11 cellular contexts compared by ENCODE assay signal in the genomic region with DNA sequence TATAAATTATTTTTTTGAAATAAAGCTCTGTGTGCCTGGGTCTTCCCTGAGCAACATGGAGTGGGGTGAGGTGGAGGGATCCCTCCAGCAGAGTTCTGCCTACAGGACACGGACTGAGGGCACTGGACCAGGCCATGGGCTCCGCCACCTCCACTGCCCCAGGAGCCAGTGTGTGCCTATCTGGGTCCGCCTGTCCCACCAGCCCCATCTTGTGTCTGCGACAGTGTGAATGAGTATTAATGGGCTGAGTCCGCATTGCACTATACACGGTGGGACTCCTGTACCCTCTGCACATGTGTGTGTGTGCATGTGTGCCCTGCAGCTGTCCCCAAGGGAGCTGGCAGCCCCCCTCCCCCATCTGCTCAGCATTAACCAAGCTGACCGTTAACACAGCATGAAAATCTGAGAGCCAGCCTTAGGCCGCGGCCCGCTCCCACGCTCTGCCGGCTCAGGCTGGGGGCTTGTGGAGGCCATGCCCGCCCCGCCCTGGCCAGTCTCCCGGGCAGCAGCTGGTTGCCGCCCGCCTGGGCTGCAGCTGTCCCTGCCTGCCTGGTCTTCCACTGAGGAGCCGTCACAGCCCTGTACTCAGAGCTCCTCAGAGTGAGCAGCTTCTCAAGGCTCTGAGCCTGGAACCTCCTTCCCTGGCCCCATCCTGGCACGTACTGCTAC. TPM values are rescaled to one million over a fixed set of nuclear protein-coding genes. Genes with fewer than 3 reads are reported as not detected.
DNase-seq lines count a peak whose midpoint lies in the region; ATAC-seq, FAIRE-seq and TF ChIP-seq lines count a peak whose summit lies in the region.
"Had no signal": no experiment of that assay in that cellular context is flagged by ENCODE, and none has a peak within 500 bp of the region (broad histone marks: within the 10 kb centered on the region; RNA-seq: fewer than 3 reads in every experiment).

No MANE protein-coding gene starts in this region.

- H3K4me1 ChIP-seq in K562 (replicated peaks in 1 of 2; ENCODE audit: control insufficient read depth in 2 of 2, insufficient read depth in 2 of 2, low read length in 2 of 2) (peaks cover 0 to 44% of the 10 kb centered on the region in 2 experiments; a peak in 2 of 5 replicates), left lung (peaks cover 8 to 10% of the 10 kb centered on the region in 2 donors), spleen (peaks cover 0 to 56% (median 32%) of the 10 kb centered on the region in 6 donors)

- H3K9ac ChIP-seq in K562 (ENCODE audit: insufficient read depth in 1 of 2, low read depth in 2 of 2, low read length in 2 of 2) = peak overlapping the region in 1 of 2 experiments; percentile 45; a peak in 2 of 4 replicates

- H3K79me2 ChIP-seq in K562 (ENCODE audit: control insufficient read depth, insufficient read depth, low read length) = no peaks in the 10 kb centered on the region

- H3K27ac ChIP-seq in K562 (ENCODE audit: extremely low read depth, low read depth, low read length) = no peak overlapping the region
- H3K27ac ChIP-seq in left lung = peak overlapping the region in 1 of 2 donors; percentile 7
- H3K27ac ChIP-seq in spleen = peak overlapping the region in 6 of 8 donors; percentile 36 to 70 (median 56)
- H3K27ac ChIP-seq: PC-9 had no signal

- DNase-seq in HFFc6 = no peak
- DNase-seq in K562 (ENCODE audit: extremely low read depth in 1 of 4, low spot score in 3 of 4) = no peak
- no peak for DNase-seq in left lung
- DNase-seq in spleen = no peak
- DNase-seq in NCI-H2081 treated with DMSO at 0.1 percent for 48 hours (lab: John Stamatoyannopoulos, UW) = no peak
- no peak for DNase-seq in activated T-helper 2 cell treated with anti-CD3 and anti-CD28 coated beads, Interferon-gamma antibody, Interleukin-2, Interleukin-4, amounts not matched to agents 10 μg/mL and 5 μg/mL and 100 μg/mL, durations not matched to agents 14 hours and 24 hours and 36 hours (ENCODE audit: low spot score)
- no peak for DNase-seq in NCI-H2196 treated with DMSO at 0.1 percent for 48 hours (lab: John Stamatoyannopoulos, UW; ENCODE audit: unreplicated experiment)
- DNase-seq: activated T-cell treated with anti-CD3 and anti-CD28 coated beads, Interleukin-2, amount 50 U/mL, for 24 hours; PC-9 had no signal

- CTCF ChIA-PET in K562 (lab: Yijun Ruan, JAX; ENCODE audit: low intra/inter-chr PET ratio) = no interaction called here

- no TSS peak for BruUV-seq in K562 (replicated peaks; lab: Mats Ljungman, UMichigan)

- POLR2A ChIA-PET in K562 (lab: Yijun Ruan, JAX) = interaction anchor here (1.1 to 1.4 kb wide), 4 partner anchors 9 to 422 kb away, joined by 3 to 6 read pairs (median 4); no protein-coding TSS in a partner anchor

- no peak for TF ChIP-seq RAD21 in K562 (CRISPR knock-in tag; conservative IDR thresholded peaks at IDR 0.05 in 1 of 2, IDR thresholded peaks at IDR 0.05 in 1 of 2)

- H3K4me1 Mint-ChIP-seq in HFFc6 (ENCODE audit: low read depth) = peaks cover 19% of the 10 kb centered on the region
- H3K4me1 Mint-ChIP-seq in activated T-helper 2 cell treated with anti-CD3 and anti-CD28 coated beads, Interferon-gamma antibody, Interleukin-2, Interleukin-4, amounts not matched to agents 10 μg/mL and 5 μg/mL and 100 μg/mL, durations not matched to agents 14 hours and 24 hours and 36 hours (ENCODE audit: low read depth) = no peaks in the 10 kb centered on the region

- ATAC-seq in K562 = no peak; the same call in 2 of the 3 replicates
- peak; percentile 12 for ATAC-seq in left lung

- H3K9me3 ChIP-seq in K562 (replicated peaks; ENCODE audit: control insufficient read depth, insufficient read depth, low read depth, low read length) (no peaks in the 10 kb centered on the region), left lung (no peaks in the 10 kb centered on the region), spleen (no peaks in the 10 kb centered on the region)

- H3K9me1 ChIP-seq in K562 (ENCODE audit: control insufficient read depth, insufficient read depth, low read length) = no peaks in the 10 kb centered on the region

- TF ChIP-seq POLR2A in K562 (conservative IDR thresholded peaks at IDR 0.05) = no peak
- no peak for TF ChIP-seq POLR2A in spleen (IDR thresholded peaks at IDR 0.05)

- H3K36me3 Mint-ChIP-seq in HFFc6 (ENCODE audit: low read depth) = no peaks in the 10 kb centered on the region
- H3K36me3 Mint-ChIP-seq in activated T-helper 2 cell treated with anti-CD3 and anti-CD28 coated beads, Interferon-gamma antibody, Interleukin-2, Interleukin-4, amounts not matched to agents 10 μg/mL and 5 μg/mL and 100 μg/mL, durations not matched to agents 14 hours and 24 hours and 36 hours (ENCODE audit: low read depth) = no peaks in the 10 kb centered on the region

- H3K36me3 ChIP-seq in K562 (ENCODE audit: control insufficient read depth, insufficient read depth, low read length) (no peaks in the 10 kb centered on the region), left lung (no peaks in the 10 kb centered on the region), spleen (peaks cover 0 to 4% (median 0%) of the 10 kb centered on the region in 6 donors)

- H3K27me3 Mint-ChIP-seq in HFFc6 (ENCODE audit: insufficient read depth) = peaks cover 3% of the 10 kb centered on the region
- H3K27me3 Mint-ChIP-seq in activated T-helper 2 cell treated with anti-CD3 and anti-CD28 coated beads, Interferon-gamma antibody, Interleukin-2, Interleukin-4, amounts not matched to agents 10 μg/mL and 5 μg/mL and 100 μg/mL, durations not matched to agents 14 hours and 24 hours and 36 hours (ENCODE audit: low read depth) = peaks cover 2% of the 10 kb centered on the region
- H3K27me3 Mint-ChIP-seq: activated T-cell treated with anti-CD3 and anti-CD28 coated beads, Interleukin-2, amount 50 U/mL, for 24 hours had no signal

- in situ Hi-C loops in K562 (cut with MboI) = no loop called here

- intact Hi-C loops in K562 (cut with micrococcal nuclease) = loop anchor here (5.0 kb wide), 1 partner anchor 281 kb away; no protein-coding TSS in a partner anchor
- intact Hi-C loops in left lung (cut with DNase I) = no loop called here
- intact Hi-C loops in spleen (cut with DNase I; ENCODE audit: low total_unique reads) = no loop called here
- intact Hi-C loops in activated T-helper 2 cell treated with anti-CD3 and anti-CD28 coated beads, Interferon-gamma antibody, Interleukin-2, Interleukin-4, amounts not matched to agents 10 μg/mL and 5 μg/mL and 100 μg/mL, durations not matched to agents 14 hours and 24 hours and 36 hours (cut with micrococcal nuclease) = no loop called here

- H4K20me1 ChIP-seq in K562 (replicated peaks; ENCODE audit: control insufficient read depth, insufficient read depth, low read length) = no peaks in the 10 kb centered on the region

- H3K4me3 ChIP-seq in K562 (no peak overlapping the region), left lung (no peak overlapping the region), spleen (no peak overlapping the region)
- H3K4me3 ChIP-seq: lung, PC-9 had no signal

- no peak overlapping the region for H3K27ac Mint-ChIP-seq in HFFc6
- H3K27ac Mint-ChIP-seq in activated T-helper 2 cell treated with anti-CD3 and anti-CD28 coated beads, Interferon-gamma antibody, Interleukin-2, Interleukin-4, amounts not matched to agents 10 μg/mL and 5 μg/mL and 100 μg/mL, durations not matched to agents 14 hours and 24 hours and 36 hours = no peak overlapping the region
- H3K27ac Mint-ChIP-seq: activated T-cell treated with anti-CD3 and anti-CD28 coated beads, Interleukin-2, amount 50 U/mL, for 24 hours had no signal

- no peaks in the 10 kb centered on the region for H3K9me3 Mint-ChIP-seq in HFFc6
- H3K9me3 Mint-ChIP-seq in activated T-helper 2 cell treated with anti-CD3 and anti-CD28 coated beads, Interferon-gamma antibody, Interleukin-2, Interleukin-4, amounts not matched to agents 10 μg/mL and 5 μg/mL and 100 μg/mL, durations not matched to agents 14 hours and 24 hours and 36 hours = no peaks in the 10 kb centered on the region
- H3K9me3 Mint-ChIP-seq: activated T-cell treated with anti-CD3 and anti-CD28 coated beads, Interleukin-2, amount 50 U/mL, for 24 hours had no signal

- H3K4me3 Mint-ChIP-seq in HFFc6 = no peak overlapping the region
- H3K4me3 Mint-ChIP-seq in activated T-helper 2 cell treated with anti-CD3 and anti-CD28 coated beads, Interferon-gamma antibody, Interleukin-2, Interleukin-4, amounts not matched to agents 10 μg/mL and 5 μg/mL and 100 μg/mL, durations not matched to agents 14 hours and 24 hours and 36 hours (ENCODE audit: low read depth) = no peak overlapping the region
- H3K4me3 Mint-ChIP-seq: activated T-cell treated with anti-CD3 and anti-CD28 coated beads, Interleukin-2, amount 50 U/mL, for 24 hours had no signal

- 76% methylated on average over 11 of the region's 19 CpGs for WGBS in K562 (ENCODE audit: insufficient coverage, low coverage, missing lambda C conversion rate)
- WGBS in spleen, 5 donors = 67 to 87% (median 81%) methylated on average over 12 to 19 of the region's 19 CpGs

- TF ChIP-seq EP300 in K562 (IDR thresholded peaks at IDR 0.05; ENCODE audit: low read length) = no peak

- H3K27me3 ChIP-seq in K562 (ENCODE audit: control insufficient read depth in 2 of 2, insufficient read depth in 2 of 2, low read length in 2 of 2) (0 out of 5 replicates have a peak, but pooled peaks cover 0 to 3% of the 10 kb centered on the region in 2 experiments), left lung (no peaks in the 10 kb centered on the region), spleen (replicated peaks in 1 of 7) (peaks cover 0 to 10% (median 0%) of the 10 kb centered on the region in 7 donors)

- TF ChIP-seq CTCF in HFFc6 (IDR thresholded peaks at IDR 0.05) (0 out of 2 replicates have a peak, but pooled peaks have one; percentile 6), K562 (IDR thresholded peaks at IDR 0.05 in 2 of 3, conservative IDR thresholded peaks at IDR 0.05 in 1 of 3; ENCODE audit: insufficient read depth in 2 of 3, low read depth in 1 of 3, low read length in 3 of 3) (no peak), left lung (IDR thresholded peaks at IDR 0.05) (no peak), spleen (IDR thresholded peaks at IDR 0.05 in 8 of 11, conservative IDR thresholded peaks at IDR 0.05 in 3 of 11) (no peak)

- no peak overlapping the region for H3K4me2 ChIP-seq in K562 (ENCODE audit: insufficient read depth, low read length)
- H3K4me2 ChIP-seq: PC-9 had no signal

- H2AFZ ChIP-seq in K562 (ENCODE audit: low read depth, low read length) = no peak overlapping the region
- H2AFZ ChIP-seq: PC-9 had no signal

- FAIRE-seq in K562 (lab: Jason Lieb, UNC) = no peak
- FAIRE-seq: GM18507 had no signal

RNA-seq across cellular contexts. Expression of a gene that starts 11.5 kb away (rescaled TPM):
- under 1 TPM in 5 of 6 experiments, not detected in 1; 0.14 to 0.53 (median 0.33) TPM for total RNA-seq in HFFc6 (2021; fragmentation: NEBNext Ultra II Directional; extraction: Animal tissue kit (Norgen Biotek cat#: 25700))
- total RNA-seq in K562 (2011; cell fraction: chromatin; rRNA removed; ENCODE audit: low replicate concordance) = 41.6 and 132 TPM in 2 replicates
- total RNA-seq in K562 (2011; cell fraction: nucleolus; rRNA removed) = 128 and 136 TPM in 2 replicates
- 69.4 and 76.7 TPM in 2 replicates for total RNA-seq in K562 (2011; cell fraction: nucleoplasm; rRNA removed)
- total RNA-seq in K562 (2014; rRNA removed) (19.1 and 25.8 TPM in 2 replicates), K562 (2014; rRNA removed; fragmentation: Illumina TruSeq; extraction: Trizol) (2.5 and 5.2 TPM in 2 replicates), K562 (2015; rRNA removed; fragmentation: Illumina TruSeq; extraction: Trizol) (7.5 and 7.8 TPM in 2 replicates), K562 (2021) (32.2 and 35.4 TPM in 2 replicates), left lung (10 to 100 TPM; 14.8 to 99.9 TPM), spleen (10 to 100 TPM; 10.1 to 41.6 (median 28.9) TPM)
- polyA plus RNA-seq in K562 (2011; rRNA removed) (14.8 and 21.0 TPM in 2 replicates), K562 (2014; fragmentation: Illumina TruSeq; extraction: Trizol) (7.0 and 15.9 TPM in 2 replicates), K562 (2014; fragmentation: Nextera tagmentation; extraction: Ambion mirVana) (under 1 TPM; 0.76 to 0.89 TPM), K562 (2014; rRNA removed) (17.9 and 24.9 TPM in 2 replicates), spleen (10 to 100 TPM in 2 of 3 donors, 1 to 10 TPM in 1; 5.2 to 23.4 (median 15.4) TPM)
- polyA plus RNA-seq in K562 (2011; cell fraction: cytosol; rRNA removed) = 21.8 and 41.8 TPM in 2 replicates
- polyA plus RNA-seq in K562 (2011; cell fraction: nucleus; rRNA removed) = 77.2 and 115 TPM in 2 replicates
- polyA plus RNA-seq in K562 (2012) = 11.4 and 14.2 TPM in 2 replicates
- 7.1 and 8.8 TPM in 2 replicates for polyA minus RNA-seq in K562 (2011; rRNA and poly(A)+ RNA removed)
- polyA minus RNA-seq in K562 (2011; cell fraction: cytosol; rRNA and poly(A)+ RNA removed) = 19.2 and 19.8 TPM in 2 replicates
- polyA minus RNA-seq in K562 (2011; cell fraction: nucleus; rRNA and poly(A)+ RNA removed) = 29.4 and 31.4 TPM in 2 replicates
- 1.1 and 1.2 TPM in 2 replicates for total RNA-seq in activated T-helper 2 cell treated with anti-CD3 and anti-CD28 coated beads, Interferon-gamma antibody, Interleukin-2, Interleukin-4, amounts not matched to agents 10 μg/mL and 5 μg/mL and 100 μg/mL, durations not matched to agents 14 hours and 24 hours and 36 hours

RNA-seq across cellular contexts. Expression of a gene that starts 35.3 kb away (rescaled TPM):
- 10 to 100 TPM; 42.6 to 56.4 (median 48.4) TPM for total RNA-seq in HFFc6 (2021; fragmentation: NEBNext Ultra II Directional; extraction: Animal tissue kit (Norgen Biotek cat#: 25700))
- total RNA-seq in K562 (2011; cell fraction: chromatin; rRNA removed; ENCODE audit: low replicate concordance) = 86.2 and 191 TPM in 2 replicates
- 42.7 and 55.9 TPM in 2 replicates for total RNA-seq in K562 (2011; cell fraction: nucleolus; rRNA removed)
- 72.0 and 78.1 TPM in 2 replicates for total RNA-seq in K562 (2011; cell fraction: nucleoplasm; rRNA removed)
- 27.7 and 29.5 TPM in 2 replicates for total RNA-seq in K562 (2014; rRNA removed)
- total RNA-seq in K562 (2014; rRNA removed; fragmentation: Illumina TruSeq; extraction: Trizol) = 36.7 and 45.4 TPM in 2 replicates
- 39.1 TPM in 2 replicates for total RNA-seq in K562 (2015; rRNA removed; fragmentation: Illumina TruSeq; extraction: Trizol)
- total RNA-seq in K562 (2021) = 51.0 and 54.3 TPM in 2 replicates
- polyA plus RNA-seq in K562 (2011; rRNA removed) = 13.9 and 15.7 TPM in 2 replicates
- 8.4 and 10.3 TPM in 2 replicates for polyA plus RNA-seq in K562 (2011; cell fraction: cytosol; rRNA removed)
- 19.7 and 21.4 TPM in 2 replicates for polyA plus RNA-seq in K562 (2011; cell fraction: nucleus; rRNA removed)
- 16.7 and 20.4 TPM in 2 replicates for polyA plus RNA-seq in K562 (2012)
- 20.9 and 24.7 TPM in 2 replicates for polyA plus RNA-seq in K562 (2014; fragmentation: Illumina TruSeq; extraction: Trizol)
- polyA plus RNA-seq in K562 (2014; fragmentation: Nextera tagmentation; extraction: Ambion mirVana) = 1 to 10 TPM; 3.8 to 5.5 TPM
- 12.4 and 15.8 TPM in 2 replicates for polyA plus RNA-seq in K562 (2014; rRNA removed)
- polyA minus RNA-seq in K562 (2011; rRNA and poly(A)+ RNA removed) = 50.9 and 58.5 TPM in 2 replicates
- polyA minus RNA-seq in K562 (2011; cell fraction: cytosol; rRNA and poly(A)+ RNA removed) = 27.5 and 32.6 TPM in 2 replicates
- 31.2 and 53.8 TPM in 2 replicates for polyA minus RNA-seq in K562 (2011; cell fraction: nucleus; rRNA and poly(A)+ RNA removed)
- total RNA-seq in left lung = 10 to 100 TPM; 71.2 to 79.7 TPM
- 100 to 1,000 TPM in 2 of 7 donors, 10 to 100 TPM in 5; 65.0 to 130 (median 79.7) TPM for total RNA-seq in spleen
- 1 to 10 TPM; 4.1 to 9.7 (median 5.0) TPM for polyA plus RNA-seq in spleen
- 100.0 and 103 TPM in 2 replicates for total RNA-seq in activated T-helper 2 cell treated with anti-CD3 and anti-CD28 coated beads, Interferon-gamma antibody, Interleukin-2, Interleukin-4, amounts not matched to agents 10 μg/mL and 5 μg/mL and 100 μg/mL, durations not matched to agents 14 hours and 24 hours and 36 hours
